8 cellular contexts compared by ENCODE assay signal in the genomic region with DNA sequence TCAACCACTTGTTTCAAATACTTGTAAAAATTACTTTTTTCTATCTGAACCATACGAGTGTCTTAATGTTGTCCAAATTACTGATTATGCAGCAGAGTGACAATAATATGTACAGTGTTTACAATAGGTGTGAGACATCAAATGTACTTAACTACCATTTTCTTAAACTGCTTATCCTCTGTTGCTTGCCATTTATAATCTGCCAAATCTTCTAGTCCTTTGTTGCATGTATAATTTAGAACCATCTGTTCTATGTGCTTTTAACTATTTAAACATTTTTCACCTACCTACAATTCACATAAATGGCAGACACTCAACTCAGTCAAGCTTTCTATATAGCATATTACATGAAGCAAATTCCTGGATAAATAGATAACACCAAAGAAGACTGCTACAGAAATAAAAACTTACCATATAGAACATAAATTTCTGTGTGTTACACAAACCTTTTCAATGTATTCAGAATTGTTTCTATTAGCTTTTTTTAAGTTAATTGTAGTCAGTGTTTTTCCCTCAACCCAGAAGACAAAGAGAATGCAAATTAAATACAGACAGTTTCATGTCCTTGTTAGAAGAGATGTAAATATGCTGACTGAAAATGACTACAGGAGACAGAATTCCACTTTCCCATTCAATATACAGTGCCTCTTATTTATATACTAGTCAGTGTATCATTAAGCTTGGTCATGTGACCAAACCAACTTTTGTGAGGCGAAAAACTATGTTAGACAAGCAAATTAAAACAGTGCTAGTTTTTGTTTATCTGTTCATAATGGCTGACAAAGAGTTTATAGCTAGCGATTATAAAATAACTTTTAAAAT. TPM values are rescaled to one million over a fixed set of nuclear protein-coding genes. Genes with fewer than 3 reads are reported as not detected.
DNase-seq lines count a peak whose midpoint lies in the region; ATAC-seq, FAIRE-seq and TF ChIP-seq lines count a peak whose summit lies in the region.

No MANE protein-coding gene starts in this region.

- no peak for ATAC-seq in CD4-positive, alpha-beta T cell (ENCODE audit: poor library complexity)
- ATAC-seq in aorta (ENCODE audit: low FRiP score), result no peak
- no peak for ATAC-seq in GM18907 (IDR thresholded peaks at IDR 0.05; ENCODE audit: unreplicated experiment)
- ATAC-seq in GM19452 (IDR thresholded peaks at IDR 0.05; ENCODE audit: unreplicated experiment), result no peak

- H3K4me1 ChIP-seq in astrocyte (ENCODE audit: insufficient read depth, low read length) (peaks cover 8% of the 10 kb centered on the region), aorta (ENCODE audit: control insufficient read depth in 1 of 2, insufficient read depth in 2 of 2, low read length in 2 of 2) (peaks cover 4 to 5% of the 10 kb centered on the region in 2 donors)

- peaks cover 15% of the 10 kb centered on the region for H3K4me1 Mint-ChIP-seq in CD4-positive, alpha-beta T cell (ENCODE audit: low read depth)
- H3K4me1 Mint-ChIP-seq in astrocyte (ENCODE audit: low read depth, unreplicated experiment), result peaks cover 16% of the 10 kb centered on the region

- H3K27ac ChIP-seq in CD4-positive, alpha-beta T cell (ENCODE audit: low read depth, low read length), result no peak overlapping the region
- H3K27ac ChIP-seq in astrocyte (ENCODE audit: low read depth, low read length) (peak overlapping the region; percentile 98), layer of hippocampus (ENCODE audit: low read depth, low read length) (peak overlapping the region; percentile 97), aorta (ENCODE audit: low read depth in 1 of 2, low read length in 2 of 2) (no peak overlapping the region)

- H3K36me3 ChIP-seq in astrocyte (ENCODE audit: insufficient read depth, low read length) (no peaks in the 10 kb centered on the region), aorta (ENCODE audit: control insufficient read depth in 1 of 2, insufficient read depth in 2 of 2, low read length in 1 of 2) (no peaks in the 10 kb centered on the region)

- DNase-seq in CD4-positive, alpha-beta T cell, result no peak
- DNase-seq in LNCaP clone FGC (ENCODE audit: low read depth) (no peak), astrocyte (ENCODE audit: low read depth) (peak; percentile 32), aorta (no peak), NCI-H2196 treated with DMSO at 0.1 percent for 48 hours (lab: John Stamatoyannopoulos, UW; ENCODE audit: unreplicated experiment) (no peak)

- H3K27ac Mint-ChIP-seq in CD4-positive, alpha-beta T cell, result no peak overlapping the region
- peak overlapping the region; percentile 77 for H3K27ac Mint-ChIP-seq in astrocyte (ENCODE audit: unreplicated experiment)

- H3K9ac ChIP-seq in astrocyte (ENCODE audit: low read length), result peak overlapping the region; percentile 94

- no peaks in the 10 kb centered on the region for H3K36me3 Mint-ChIP-seq in CD4-positive, alpha-beta T cell (ENCODE audit: low read depth)
- no peaks in the 10 kb centered on the region for H3K36me3 Mint-ChIP-seq in astrocyte (ENCODE audit: low read depth, unreplicated experiment)

- intact Hi-C loops in CD4-positive, alpha-beta T cell (cut with DNase I, micrococcal nuclease), result no loop called here
- intact Hi-C loops in aorta (cut with DNase I), result loop anchor here in 1 of 2 donors (10.0 kb wide), 1 partner anchor 159 kb away; no protein-coding TSS in a partner anchor

- no peak overlapping the region for H2AFZ ChIP-seq in astrocyte (ENCODE audit: low read depth, low read length)

- no peaks in the 10 kb centered on the region for H3K9me3 ChIP-seq in CD4-positive, alpha-beta T cell (ENCODE audit: control insufficient read depth, low read length)
- no peaks in the 10 kb centered on the region for H3K9me3 ChIP-seq in astrocyte (ENCODE audit: insufficient read depth, low read depth, low read length)
- no peaks in the 10 kb centered on the region for H3K9me3 ChIP-seq in aorta (ENCODE audit: control insufficient read depth, low read length)

- H3K4me3 Mint-ChIP-seq in CD4-positive, alpha-beta T cell, result peak overlapping the region; percentile 0
- H3K4me3 Mint-ChIP-seq in astrocyte (ENCODE audit: unreplicated experiment), result peak overlapping the region; percentile 100

- CTCF ChIA-PET in CD4-positive, alpha-beta T cell (lab: Charles Lee), result no interaction called here

- H3K4me3 ChIP-seq in LNCaP clone FGC (ENCODE audit: low read depth, low read length) (peak overlapping the region; percentile 63), astrocyte (ENCODE audit: insufficient read depth, low read depth, low read length) (peak overlapping the region; percentile 88), aorta (ENCODE audit: low read length in 2 of 2) (peak overlapping the region; percentile 54 to 56)

- TF ChIP-seq CTCF in CD4-positive, alpha-beta T cell (IDR thresholded peaks at IDR 0.05), result no peak
- TF ChIP-seq CTCF in LNCaP clone FGC (IDR thresholded peaks at IDR 0.05; ENCODE audit: control insufficient read depth, extremely low read depth, insufficient read depth), result no peak
- TF ChIP-seq CTCF in astrocyte (IDR thresholded peaks at IDR 0.05; ENCODE audit: insufficient read depth, low read depth, low read length), result no peak

- peaks cover 8% of the 10 kb centered on the region for H4K20me1 ChIP-seq in astrocyte (ENCODE audit: insufficient read depth, low read length)

- POLR2A ChIA-PET in CD4-positive, alpha-beta T cell (lab: Charles Lee), result no interaction called here

- H3K9me3 Mint-ChIP-seq in CD4-positive, alpha-beta T cell, result no peaks in the 10 kb centered on the region
- H3K9me3 Mint-ChIP-seq in astrocyte (ENCODE audit: unreplicated experiment), result no peaks in the 10 kb centered on the region

- 18 to 23% methylated on average over 3 of the region's 3 CpGs for WGBS in aorta, 2 donors

- no peak for FAIRE-seq in astrocyte (lab: Jason Lieb, UNC)

- peaks cover 17% of the 10 kb centered on the region for H3K27me3 Mint-ChIP-seq in CD4-positive, alpha-beta T cell
- H3K27me3 Mint-ChIP-seq in astrocyte (ENCODE audit: low read depth, unreplicated experiment), result no peaks in the 10 kb centered on the region

- H3K4me2 ChIP-seq in astrocyte (ENCODE audit: low read length), result peak overlapping the region; percentile 92

- peaks cover 81% of the 10 kb centered on the region for H3K79me2 ChIP-seq in astrocyte (ENCODE audit: insufficient read depth, low read length)

- H3K27me3 ChIP-seq in CD4-positive, alpha-beta T cell (ENCODE audit: control insufficient read depth, insufficient read depth, low read length), result peaks cover 13% of the 10 kb centered on the region
- H3K27me3 ChIP-seq in astrocyte (ENCODE audit: insufficient read depth, low read length), result no peaks in the 10 kb centered on the region
- no peaks in the 10 kb centered on the region for H3K27me3 ChIP-seq in layer of hippocampus (ENCODE audit: control insufficient read depth, insufficient read depth, low read length)
- no peaks in the 10 kb centered on the region for H3K27me3 ChIP-seq in aorta (ENCODE audit: control insufficient read depth in 1 of 2, insufficient read depth in 2 of 2, low read length in 1 of 2)

RNA-seq across cellular contexts. Expression of a gene that starts 2.6 kb away (rescaled TPM):
- 10 to 100 TPM; 17.9 to 18.5 TPM for total RNA-seq in CD4-positive, alpha-beta T cell
- 60.9 and 69.8 TPM in 2 replicates for total RNA-seq in astrocyte
- total RNA-seq in aorta, result 100 to 1,000 TPM in 1 of 2 donors, 10 to 100 TPM in 1; 82.6 to 139 TPM
- polyA plus RNA-seq in aorta, result 10 to 100 TPM; 21.4 to 39.4 TPM

Comparison
In these comparisons a context has a peak if more than half of its experiments do, and no peak if none do; other contexts are left out.
1. H3K27ac ChIP-seq: peak in astrocyte (single experiment) and layer of hippocampus (single experiment); none in CD4-positive, alpha-beta T cell (single experiment) and aorta (0 of 2).
2. Peak in every context shown above with its lines, with median percentiles within 50 percentile points of each other: H3K4me3 ChIP-seq.